Comparison of ENCODE assay signal across 16 cellular contexts in genomic region chr10:48902096-48902495, GRCh38. TPM values are rescaled to one million over a fixed set of nuclear protein-coding genes. Genes with fewer than 3 reads are reported as not detected.
DNase-seq lines count a peak whose midpoint lies in the region; ATAC-seq and TF ChIP-seq lines count a peak whose summit lies in the region.
"Had no signal": no experiment of that assay in that cellular context is flagged by ENCODE, and none has a peak within 500 bp of the region (broad histone marks: within the 10 kb centered on the region; RNA-seq: fewer than 3 reads in every experiment).

No MANE protein-coding gene starts in this region.

- H3K9me2 ChIP-seq in PC-3 (replicated peaks; ENCODE audit: low read length), result no peaks in the 10 kb centered on the region

- POLR2A ChIA-PET in PC-3 (lab: Charles Lee; ENCODE audit: unreplicated experiment), result no interaction called here

- no peaks in the 10 kb centered on the region for H3F3A ChIP-seq in PC-3 (ENCODE audit: low read length, unreplicated experiment)

- no peaks in the 10 kb centered on the region for H3K9me3 ChIP-seq in PC-3 (ENCODE audit: low read length)
- H3K9me3 ChIP-seq in spleen, result no peaks in the 10 kb centered on the region
- H3K9me3 ChIP-seq: BE2C, HAP-1 had no signal

- H3K27ac ChIP-seq in PC-3 (ENCODE audit: low read length) (no peak overlapping the region), spleen (no peak overlapping the region)

- BruUV-seq in PC-3 (replicated peaks; lab: Mats Ljungman, UMichigan), result no TSS peak

- TF ChIP-seq CTCF in PC-3 (conservative IDR thresholded peaks at IDR 0.05; ENCODE audit: low read depth, low read length) (peak; percentile 32; the same call in 1 of the 2 replicates), osteocyte (IDR thresholded peaks at IDR 0.05) (no peak), spleen (IDR thresholded peaks at IDR 0.05 in 8 of 11, conservative IDR thresholded peaks at IDR 0.05 in 3 of 11) (no peak)

- H3K4me2 ChIP-seq in PC-3 (ENCODE audit: low read length), result no peak overlapping the region

- H3K79me2 ChIP-seq in PC-3 (ENCODE audit: low read length), result no peaks in the 10 kb centered on the region

- no peak overlapping the region for H2AFZ ChIP-seq in PC-3 (ENCODE audit: low read length)

- no peaks in the 10 kb centered on the region for H3K36me3 Mint-ChIP-seq in osteocyte (ENCODE audit: unreplicated experiment)
- H3K36me3 Mint-ChIP-seq: CD4-positive, CD25-positive, alpha-beta regulatory T cell; CD8-positive, alpha-beta memory T cell had no signal

- DNase-seq in PC-3, result no peak
- DNase-seq in ecto neural progenitor cell (ENCODE audit: low spot score), result peak; percentile 20
- peak; percentile 69 for DNase-seq in osteocyte (ENCODE audit: extremely low spot score, unreplicated experiment)
- DNase-seq in spleen, result no peak
- DNase-seq in DMS53 (lab: John Stamatoyannopoulos, UW), result no peak
- DNase-seq: BE2C; C1 segment of cervical spinal cord; CD4-positive, CD25-positive, alpha-beta regulatory T cell; CD8-positive, alpha-beta memory T cell; COR-L47; DMS 273 treated with DMSO at 0.1 percent for 48 hours had no signal

- TF ChIP-seq POLR2A in spleen (IDR thresholded peaks at IDR 0.05), result no peak

- H3K4me1 ChIP-seq in PC-3 (ENCODE audit: insufficient read depth, low read length) (no peaks in the 10 kb centered on the region), spleen (no peaks in the 10 kb centered on the region)
- H3K4me1 ChIP-seq: BE2C, HAP-1 had no signal

- WGBS in spleen, 5 donors, result 93 to 94% (median 93%) methylated on average over 7 of the region's 7 CpGs

- H4K20me1 ChIP-seq in PC-3 (ENCODE audit: low read length), result no peaks in the 10 kb centered on the region

- no peaks in the 10 kb centered on the region for H3K27me3 Mint-ChIP-seq in osteocyte (ENCODE audit: unreplicated experiment)
- H3K27me3 Mint-ChIP-seq: CD4-positive, CD25-positive, alpha-beta regulatory T cell had no signal

- CTCF ChIA-PET in PC-3 (lab: Charles Lee), result no interaction called here

- intact Hi-C loops in PC-3 (cut with micrococcal nuclease), result no loop called here
- intact Hi-C loops in spleen (cut with DNase I; ENCODE audit: low total_unique reads), result no loop called here

- H3K4me1 Mint-ChIP-seq in osteocyte (ENCODE audit: unreplicated experiment), result no peaks in the 10 kb centered on the region
- H3K4me1 Mint-ChIP-seq: CD4-positive, CD25-positive, alpha-beta regulatory T cell; CD8-positive, alpha-beta memory T cell had no signal

- no peaks in the 10 kb centered on the region for H3K36me3 ChIP-seq in PC-3 (ENCODE audit: low read depth, low read length)
- H3K36me3 ChIP-seq in spleen, result peaks cover 0 to 99% (median 28%) of the 10 kb centered on the region in 6 donors
- H3K36me3 ChIP-seq: BE2C, HAP-1 had no signal

- no peak overlapping the region for H3K4me3 Mint-ChIP-seq in osteocyte (ENCODE audit: unreplicated experiment)
- H3K4me3 Mint-ChIP-seq: CD4-positive, CD25-positive, alpha-beta regulatory T cell; CD8-positive, alpha-beta memory T cell had no signal

- H3K9ac ChIP-seq in PC-3 (ENCODE audit: low read length), result no peak overlapping the region

- ATAC-seq in PC-3, result no peak
- ATAC-seq in GM21381 (IDR thresholded peaks at IDR 0.05; ENCODE audit: unreplicated experiment), result no peak

- H3K4me3 ChIP-seq in PC-3 (ENCODE audit: low read length) (no peak overlapping the region), spleen (no peak overlapping the region)
- H3K4me3 ChIP-seq: HAP-1 had no signal

- H3K27ac Mint-ChIP-seq in osteocyte (ENCODE audit: unreplicated experiment), result no peak overlapping the region
- H3K27ac Mint-ChIP-seq: CD4-positive, CD25-positive, alpha-beta regulatory T cell had no signal

- no peaks in the 10 kb centered on the region for H3K9me3 Mint-ChIP-seq in osteocyte (ENCODE audit: unreplicated experiment)
- H3K9me3 Mint-ChIP-seq: CD4-positive, CD25-positive, alpha-beta regulatory T cell had no signal

- peaks cover 59% of the 10 kb centered on the region for H3K27me3 ChIP-seq in PC-3 (ENCODE audit: low read length)
- H3K27me3 ChIP-seq in spleen (replicated peaks in 1 of 7), result no peaks in the 10 kb centered on the region

RNA-seq across cellular contexts. Expression of gene LRRC18, which starts 37.5 kb away (rescaled TPM):
- total RNA-seq in PC-3 (2014; rRNA removed) (not detected in 2 replicates), osteocyte (not detected in 2 replicates), spleen (not detected)
- polyA plus RNA-seq in spleen, result under 1 TPM in 1 of 3 donors, not detected in 2; 0.06 TPM
- total RNA-seq: A172; CD4-positive, CD25-positive, alpha-beta regulatory T cell; CD8-positive, alpha-beta memory T cell; H1; HT-29 had no signal
- polyA plus RNA-seq: CD4-positive, CD25-positive, alpha-beta regulatory T cell; CD8-positive, alpha-beta memory T cell; H1 had no signal

Comparison
In these comparisons a context has a peak if more than half of its experiments do, and no peak if none do; other contexts are left out.
1. DNase-seq: peak in ecto neural progenitor cell (single experiment) and osteocyte (single experiment); none in PC-3 (single experiment), spleen (single experiment) and DMS53 (single experiment).